In genomic region chr12:74539261-74539660, GRCh38 we compare ENCODE assay signal across 8 cellular contexts. TPM values are rescaled to one million over a fixed set of nuclear protein-coding genes. Genes with fewer than 3 reads are reported as not detected.
DNase-seq lines count a peak whose midpoint lies in the region; ATAC-seq and TF ChIP-seq lines count a peak whose summit lies in the region.

No MANE protein-coding gene starts in this region.

- peak overlapping the region; percentile 26 to 37 for H3K9ac ChIP-seq in mucosa of rectum (ENCODE audit: low read depth in 1 of 2, low read length in 2 of 2)

- H3K27me3 ChIP-seq in AG04450 (ENCODE audit: control insufficient read depth, insufficient read depth, low read length) (no peaks in the 10 kb centered on the region), mucosa of rectum (ENCODE audit: control insufficient read depth in 2 of 2, insufficient read depth in 2 of 2, low read length in 2 of 2) (no peaks in the 10 kb centered on the region)

- DNase-seq in AG04450 (ENCODE audit: low read depth, low spot score) (no peak), HFFc6 (no peak), omental fat pad (ENCODE audit: low spot score) (no peak)

- H3K9me3 ChIP-seq in AG04450 (ENCODE audit: control insufficient read depth, insufficient read depth, low read length) (peaks cover 2% of the 10 kb centered on the region; the same call in 1 of the 2 replicates), mucosa of rectum (ENCODE audit: control insufficient read depth in 2 of 2, low read length in 2 of 2) (no peaks in the 10 kb centered on the region)

- no peaks in the 10 kb centered on the region; the same call in 1 of the 2 replicates for H3K9me3 Mint-ChIP-seq in HFFc6
- peaks cover 0 to 8% (median 0%) of the 10 kb centered on the region in 5 experiments for H3K9me3 Mint-ChIP-seq in brain

- ATAC-seq in GM21390 (IDR thresholded peaks at IDR 0.05; ENCODE audit: unreplicated experiment) (no peak), omental fat pad (ENCODE audit: low FRiP score) (no peak), HG03469 (IDR thresholded peaks at IDR 0.05; ENCODE audit: unreplicated experiment) (no peak), HG02571 (IDR thresholded peaks at IDR 0.05; ENCODE audit: unreplicated experiment) (no peak)

- peak overlapping the region; percentile 74 for H3K4me3 ChIP-seq in AG04450 (ENCODE audit: low read depth, low read length)
- H3K4me3 ChIP-seq in mucosa of rectum (ENCODE audit: low read length in 2 of 2) = peak overlapping the region; percentile 85 to 88

- POLR2A ChIA-PET in AG04450 (lab: Yijun Ruan, JAX) = no interaction called here

- H3K36me3 ChIP-seq in mucosa of rectum (ENCODE audit: control insufficient read depth in 2 of 2, insufficient read depth in 2 of 2, low read length in 2 of 2) = no peaks in the 10 kb centered on the region

- H3K27ac Mint-ChIP-seq in HFFc6 = peak overlapping the region; percentile 100
- peak overlapping the region; percentile 99 to 100 (median 99) for H3K27ac Mint-ChIP-seq in brain

- peaks cover 19 to 27% of the 10 kb centered on the region in 2 donors for H3K4me1 ChIP-seq in mucosa of rectum (ENCODE audit: control insufficient read depth in 2 of 2, insufficient read depth in 2 of 2, low read length in 2 of 2)

- H3K36me3 Mint-ChIP-seq in HFFc6 (ENCODE audit: low read depth) (peaks cover 49% of the 10 kb centered on the region), brain (peaks cover 58% of the 10 kb centered on the region)

- H3K27ac ChIP-seq in AG04450 (ENCODE audit: low read depth, low read length) (no peak overlapping the region), mucosa of rectum (ENCODE audit: low read depth in 2 of 2, low read length in 2 of 2) (no peak overlapping the region)

- H3K27me3 Mint-ChIP-seq in HFFc6 (ENCODE audit: insufficient read depth) = no peaks in the 10 kb centered on the region; the same call in 1 of the 2 replicates
- peaks cover 10% of the 10 kb centered on the region for H3K27me3 Mint-ChIP-seq in brain

- H3K4me3 Mint-ChIP-seq in HFFc6 (peak overlapping the region; percentile 99), brain (peak overlapping the region; percentile 98 to 100 (median 99))

- TF ChIP-seq CTCF in AG04450 (IDR thresholded peaks at IDR 0.05; ENCODE audit: low read depth, low read length) = no peak
- TF ChIP-seq CTCF in HFFc6 (IDR thresholded peaks at IDR 0.05) = no peak
- TF ChIP-seq CTCF in brain (conservative IDR thresholded peaks at IDR 0.05) = no peak
- no peak for TF ChIP-seq CTCF in omental fat pad (IDR thresholded peaks at IDR 0.05)

- peaks cover 44% of the 10 kb centered on the region for H3K4me1 Mint-ChIP-seq in HFFc6 (ENCODE audit: low read depth)
- peaks cover 67% of the 10 kb centered on the region for H3K4me1 Mint-ChIP-seq in brain

- CTCF ChIA-PET in AG04450 (lab: Charles Lee) = no interaction called here

RNA-seq across cellular contexts. Expression of gene ATXN7L3B, which starts 1.6 kb away (rescaled TPM):
- 31.3 and 37.3 TPM in 2 replicates for polyA plus RNA-seq in AG04450 (2011; rRNA removed)
- polyA minus RNA-seq in AG04450 (2011; rRNA and poly(A)+ RNA removed) = 30.2 and 37.6 TPM in 2 replicates
- total RNA-seq in HFFc6 (2021; fragmentation: NEBNext Ultra II Directional; extraction: Animal tissue kit (Norgen Biotek cat#: 25700)) = 10 to 100 TPM; 18.3 to 24.0 (median 20.5) TPM
- 51.6 TPM for polyA plus RNA-seq in brain (ENCODE audit: insufficient read depth, low read depth, low replicate concordance)
- total RNA-seq in omental fat pad = 10 to 100 TPM; 14.9 to 18.6 (median 17.0) TPM
